ENCODE assay signal across 19 cellular contexts in the genomic region with DNA sequence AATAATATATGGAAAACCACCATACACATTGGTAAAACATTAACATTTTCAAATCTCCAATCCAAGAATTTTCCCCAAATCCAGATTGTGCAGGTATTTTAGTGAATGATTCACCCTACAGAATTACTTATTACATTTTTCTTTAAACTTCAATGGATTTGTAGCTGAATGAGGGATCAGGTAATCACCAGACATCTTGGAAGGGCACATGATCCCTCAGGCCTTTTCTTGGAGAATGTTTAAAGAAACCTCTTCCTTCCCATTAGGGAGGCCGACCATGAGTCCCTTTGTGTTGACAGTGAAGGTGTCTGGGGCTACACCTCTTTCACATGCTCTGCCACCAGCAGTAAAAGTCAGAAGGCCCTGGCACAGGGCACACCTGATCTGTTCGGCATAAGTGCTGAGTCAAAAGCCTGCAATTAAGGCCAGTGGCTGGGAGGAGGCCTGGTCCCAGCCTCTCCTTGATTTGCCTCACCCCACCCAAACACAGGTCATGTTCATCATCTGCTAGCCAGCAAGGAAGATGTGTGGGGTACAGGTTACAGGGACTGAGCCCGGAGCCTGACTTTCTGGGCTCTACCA.
DNase-seq lines count a peak whose midpoint lies in the region; ATAC-seq and TF ChIP-seq lines count a peak whose summit lies in the region.
"Had no signal": no experiment of that assay in that cellular context is flagged by ENCODE, and none has a peak within 500 bp of the region (broad histone marks: within the 10 kb centered on the region; RNA-seq: fewer than 3 reads in every experiment).

No MANE protein-coding gene starts in this region.

- H4K20me1 ChIP-seq in mammary epithelial cell (ENCODE audit: insufficient read depth, low read length): no peaks in the 10 kb centered on the region
- H4K20me1 ChIP-seq: BLaER1 had no signal

- BruUV-seq in mammary epithelial cell (replicated peaks; lab: Mats Ljungman, UMichigan): no TSS peak

- no peak overlapping the region for H3K27ac ChIP-seq in mammary epithelial cell (ENCODE audit: insufficient read depth, low read depth, low read length)
- H3K27ac ChIP-seq in breast epithelium: no peak overlapping the region
- H3K27ac ChIP-seq: BLaER1, GM23248 had no signal

- H3K36me3 Mint-ChIP-seq in osteocyte (ENCODE audit: unreplicated experiment): no peaks in the 10 kb centered on the region
- H3K36me3 Mint-ChIP-seq: CD4-positive, CD25-positive, alpha-beta regulatory T cell had no signal

- TF ChIP-seq CTCF in mammary epithelial cell (conservative IDR thresholded peaks at IDR 0.05 in 1 of 2, IDR thresholded peaks at IDR 0.05 in 1 of 2; ENCODE audit: extremely low read depth in 1 of 2, insufficient read depth in 1 of 2, low read depth in 1 of 2, low read length in 2 of 2): no peak
- no peak for TF ChIP-seq CTCF in breast epithelium (IDR thresholded peaks at IDR 0.05)
- no peak for TF ChIP-seq CTCF in osteocyte (IDR thresholded peaks at IDR 0.05)

- in situ Hi-C loops in mammary epithelial cell (cut with MboI; ENCODE audit: low sequenced_read_pairs in 2 of 2): no loop called here

- TF ChIP-seq POLR2A in breast epithelium (IDR thresholded peaks at IDR 0.05): no peak

- no peak overlapping the region for H3K4me2 ChIP-seq in mammary epithelial cell (ENCODE audit: insufficient read depth, low read depth, low read length)
- H3K4me2 ChIP-seq: BLaER1 had no signal

- H3K4me3 ChIP-seq in mammary epithelial cell (replicated peaks in 1 of 3; ENCODE audit: insufficient read depth in 1 of 3, low read depth in 2 of 3, low read length in 3 of 3) (no peak overlapping the region), breast epithelium (no peak overlapping the region)
- H3K4me3 ChIP-seq: BLaER1, GM23248 had no signal

- H3K27me3 Mint-ChIP-seq in osteocyte (ENCODE audit: unreplicated experiment): peaks cover 5% of the 10 kb centered on the region

- no peak for DNase-seq in mammary epithelial cell
- DNase-seq in breast epithelium (ENCODE audit: low spot score in 2 of 2): no peak
- no peak for DNase-seq in left colon
- peak; percentile 57 for DNase-seq in osteocyte (ENCODE audit: extremely low spot score, unreplicated experiment)
- no peak for DNase-seq in iPS-NIHi7 (ENCODE audit: extremely low spot score)
- no peak for DNase-seq in retina
- DNase-seq: CD4-positive, CD25-positive, alpha-beta regulatory T cell; GM23248; H9; KG1; MM.1S; NCI-H2029 treated with DMSO at 0.1 percent for 48 hours; NCI-H2171 treated with DMSO at 0.1 percent for 48 hours; NCI-H345; NCI-H510A treated with DMSO at 0.1 percent for 48 hours; NCI-H82; SHP77 treated with DMSO at 0.1 percent for 48 hours had no signal

- H3K9me3 Mint-ChIP-seq in osteocyte (ENCODE audit: unreplicated experiment): no peaks in the 10 kb centered on the region
- H3K9me3 Mint-ChIP-seq: CD4-positive, CD25-positive, alpha-beta regulatory T cell; H9 had no signal

- H3K4me1 ChIP-seq in mammary epithelial cell (ENCODE audit: insufficient read depth, low read length) (no peaks in the 10 kb centered on the region), breast epithelium (no peaks in the 10 kb centered on the region)
- H3K4me1 ChIP-seq: BLaER1 had no signal

- CTCF ChIA-PET in mammary epithelial cell (lab: Charles Lee; ENCODE audit: low non-redundant PET): no interaction called here

- H2AFZ ChIP-seq in mammary epithelial cell (ENCODE audit: low read depth, low read length): peak overlapping the region; percentile 40
- H2AFZ ChIP-seq: GM23248 had no signal

- no peak overlapping the region for H3K4me3 Mint-ChIP-seq in osteocyte (ENCODE audit: unreplicated experiment)
- H3K4me3 Mint-ChIP-seq: CD4-positive, CD25-positive, alpha-beta regulatory T cell; H9 had no signal

- H3K9me3 ChIP-seq in mammary epithelial cell (replicated peaks; ENCODE audit: insufficient read depth, low read length) (no peaks in the 10 kb centered on the region), breast epithelium (no peaks in the 10 kb centered on the region)
- H3K9me3 ChIP-seq: BLaER1 had no signal

- H3K36me3 ChIP-seq in mammary epithelial cell (ENCODE audit: insufficient read depth, low read length) (no peaks in the 10 kb centered on the region), breast epithelium (no peaks in the 10 kb centered on the region)
- H3K36me3 ChIP-seq: BLaER1 had no signal

- no peaks in the 10 kb centered on the region for H3K4me1 Mint-ChIP-seq in osteocyte (ENCODE audit: unreplicated experiment)
- H3K4me1 Mint-ChIP-seq: CD4-positive, CD25-positive, alpha-beta regulatory T cell; H9 had no signal

- intact Hi-C loops in mammary epithelial cell (cut with micrococcal nuclease) (no loop called here), breast epithelium (cut with DNase I; ENCODE audit: low total_unique reads) (no loop called here), left colon (cut with DNase I, micrococcal nuclease) (loop anchor here in 1 of 2 donors (10.0 kb wide), 1 partner anchor 125 kb away; no protein-coding TSS in a partner anchor)

- no peaks in the 10 kb centered on the region for H3K27me3 ChIP-seq in mammary epithelial cell (ENCODE audit: insufficient read depth, low read length)
- no peaks in the 10 kb centered on the region for H3K27me3 ChIP-seq in breast epithelium
- H3K27me3 ChIP-seq: BLaER1 had no signal

- no peak overlapping the region for H3K9ac ChIP-seq in mammary epithelial cell (ENCODE audit: insufficient read depth, low read length)
- H3K9ac ChIP-seq: BLaER1, GM23248 had no signal

- no peaks in the 10 kb centered on the region for H3K79me2 ChIP-seq in mammary epithelial cell (ENCODE audit: insufficient read depth, low read length)

- WGBS in mammary epithelial cell (ENCODE audit: low coverage, missing lambda C conversion rate): 91% methylated on average over 3 of the region's 3 CpGs

- dilution Hi-C loops in mammary epithelial cell (cut with HindIII; ENCODE audit: low sequenced_read_pairs): no loop called here

- H3K27ac Mint-ChIP-seq in osteocyte (ENCODE audit: unreplicated experiment): no peak overlapping the region
- H3K27ac Mint-ChIP-seq: CD4-positive, CD25-positive, alpha-beta regulatory T cell; H9 had no signal

- peak; percentile 82 for ATAC-seq in left colon
- ATAC-seq in HG03460 (IDR thresholded peaks at IDR 0.05; ENCODE audit: unreplicated experiment): no peak
